8 cellular contexts compared by ENCODE assay signal in genomic region chr6:53728570-53729194, GRCh38.
DNase-seq lines count a peak whose midpoint lies in the region; ATAC-seq, FAIRE-seq and TF ChIP-seq lines count a peak whose summit lies in the region.

No MANE protein-coding gene starts in this region.

- peaks cover 7% of the 10 kb centered on the region for H3K27me3 ChIP-seq in CD4-positive, CD25-positive, alpha-beta regulatory T cell (ENCODE audit: control insufficient read depth, insufficient read depth, low read length)
- H3K27me3 ChIP-seq in GM12878 (replicated peaks in 1 of 2; ENCODE audit: control insufficient read depth in 2 of 2, insufficient read depth in 2 of 2, low read length in 1 of 2): no peaks in the 10 kb centered on the region

- POLR2A ChIA-PET in GM12878 (lab: Charles Lee): no interaction called here

- H3K79me2 ChIP-seq in GM12878 (ENCODE audit: control insufficient read depth, insufficient read depth, low read length): no peaks in the 10 kb centered on the region

- CTCF ChIA-PET in GM12878 (lab: Yijun Ruan, JAX): interaction anchor here (0.6 to 13.6 kb wide), 33 partner anchors 8 to 696 kb away, joined by 3 to 261 read pairs (median 4); no protein-coding TSS in a partner anchor

- DNase-seq in CD4-positive, CD25-positive, alpha-beta regulatory T cell: peak; percentile 4 to 46 (median 18)
- no peak for DNase-seq in LNCaP clone FGC (ENCODE audit: low read depth)
- DNase-seq in T-helper 17 cell: peak; percentile 22 to 44 (median 40)
- DNase-seq in GM12878 (ENCODE audit: low read depth, low spot score): no peak
- peak; percentile 78 for DNase-seq in inferior parietal cortex (ENCODE audit: extremely low spot score)
- DNase-seq in stimulated activated CD4-positive, alpha-beta T cell treated with anti-CD3 and anti-CD28 coated beads, Interleukin-1b, Interleukin-23, amount 100 ng/mL, for 24 hours (ENCODE audit: low read depth in 4 of 4, low spot score in 1 of 4): peak in 3 of 4 experiments; percentile 16 to 21 (median 18)
- no peak for DNase-seq in mucosa of gallbladder (ENCODE audit: low spot score)

- peak; percentile 54 to 56 for ATAC-seq in CD4-positive, CD25-positive, alpha-beta regulatory T cell (ENCODE audit: low read depth in 2 of 2)
- ATAC-seq in GM19351 (IDR thresholded peaks at IDR 0.05; ENCODE audit: unreplicated experiment): peak; percentile 61
- peak; percentile 65 for ATAC-seq in T-helper 17 cell
- ATAC-seq in GM12878: peak; percentile 71

- SMC1A ChIA-PET in GM12878 (lab: Charles Lee; ENCODE audit: uncharacterized antibody, unreplicated experiment): interaction anchor here (0.6 to 3.8 kb wide), 11 partner anchors 9 to 634 kb away, joined by 3 to 21 read pairs (median 4); no protein-coding TSS in a partner anchor

- H4K20me1 ChIP-seq in GM12878 (ENCODE audit: control insufficient read depth, insufficient read depth): no peaks in the 10 kb centered on the region

- no peaks in the 10 kb centered on the region for H3K36me3 ChIP-seq in CD4-positive, CD25-positive, alpha-beta regulatory T cell (ENCODE audit: control insufficient read depth, insufficient read depth, low read length)
- no peaks in the 10 kb centered on the region for H3K36me3 ChIP-seq in GM12878 (ENCODE audit: control insufficient read depth in 2 of 2, insufficient read depth in 2 of 2, low read length in 1 of 2)

- H3K36me3 Mint-ChIP-seq in CD4-positive, CD25-positive, alpha-beta regulatory T cell: no peaks in the 10 kb centered on the region
- H3K36me3 Mint-ChIP-seq in T-helper 17 cell (ENCODE audit: low read depth): peaks cover 2% of the 10 kb centered on the region

- no peak for TF ChIP-seq EP300 in GM12878 (IDR thresholded peaks at IDR 0.05; ENCODE audit: borderline replicate concordance in 1 of 2, control insufficient read depth in 1 of 2, low read depth in 2 of 2, low read length in 2 of 2)

- H3K9me3 ChIP-seq in CD4-positive, CD25-positive, alpha-beta regulatory T cell (ENCODE audit: control insufficient read depth in 2 of 2, low read length in 2 of 2): no peaks in the 10 kb centered on the region
- H3K9me3 ChIP-seq in T-helper 17 cell (ENCODE audit: control insufficient read depth, low read length, poor library complexity, severe bottlenecking) (no peaks in the 10 kb centered on the region), GM12878 (replicated peaks; ENCODE audit: control insufficient read depth, insufficient read depth, low read length) (no peaks in the 10 kb centered on the region)

- no TSS peak for BruUV-seq in GM12878 (replicated peaks; lab: Mats Ljungman, UMichigan)

- H3K4me3 ChIP-seq in CD4-positive, CD25-positive, alpha-beta regulatory T cell (ENCODE audit: low read depth, low read length): peak overlapping the region; percentile 35
- no peak overlapping the region for H3K4me3 ChIP-seq in LNCaP clone FGC (ENCODE audit: low read depth, low read length)
- H3K4me3 ChIP-seq in GM12878: no peak overlapping the region

- TF ChIP-seq CTCF in LNCaP clone FGC (IDR thresholded peaks at IDR 0.05; ENCODE audit: control insufficient read depth, extremely low read depth, insufficient read depth) (peak; percentile 85), GM12878 (IDR thresholded peaks at IDR 0.05 in 2 of 3, conservative IDR thresholded peaks at IDR 0.05 in 1 of 3; ENCODE audit: control insufficient read depth in 2 of 3, extremely low read depth in 1 of 3, insufficient read depth in 1 of 3, low read depth in 3 of 3, low read length in 3 of 3) (peak; percentile 65 to 89 (median 84))

- no peak overlapping the region for H3K9ac ChIP-seq in GM12878 (ENCODE audit: control insufficient read depth, insufficient read depth, low read length)

- H3K27ac Mint-ChIP-seq in CD4-positive, CD25-positive, alpha-beta regulatory T cell: no peak overlapping the region
- H3K27ac Mint-ChIP-seq in T-helper 17 cell: no peak overlapping the region

- no peak overlapping the region for H3K27ac ChIP-seq in CD4-positive, CD25-positive, alpha-beta regulatory T cell (ENCODE audit: insufficient read depth, low read length, poor library complexity, severe bottlenecking)
- no peak overlapping the region for H3K27ac ChIP-seq in GM12878 (ENCODE audit: control insufficient read depth, insufficient read depth)

- RAD21 ChIA-PET in GM12878 (lab: Charles Lee; ENCODE audit: unreplicated experiment): interaction anchor here (0.6 to 2.9 kb wide), 8 partner anchors 10 to 577 kb away, joined by 3 to 21 read pairs (median 5); no protein-coding TSS in a partner anchor

- FAIRE-seq in GM12878 (lab: Jason Lieb, UNC): peak; percentile 65

- no peak overlapping the region for H3K4me3 Mint-ChIP-seq in CD4-positive, CD25-positive, alpha-beta regulatory T cell
- no peak overlapping the region for H3K4me3 Mint-ChIP-seq in T-helper 17 cell

- WGBS in GM12878 (ENCODE audit: insufficient coverage, insufficient replicate concordance, low lambda C conversion rate, missing lambda C conversion rate): 31% methylated on average over 9 of the region's 9 CpGs

- H3K4me1 ChIP-seq in CD4-positive, CD25-positive, alpha-beta regulatory T cell (ENCODE audit: control insufficient read depth, insufficient read depth, low read length, poor library complexity, severe bottlenecking): no peaks in the 10 kb centered on the region
- no peaks in the 10 kb centered on the region for H3K4me1 ChIP-seq in GM12878 (ENCODE audit: control insufficient read depth, insufficient read depth, low read length)

- no peak overlapping the region for H2AFZ ChIP-seq in GM12878 (ENCODE audit: control insufficient read depth, low read depth, low read length)

- TF ChIP-seq POLR2A in GM12878 (IDR thresholded peaks at IDR 0.05; ENCODE audit: low read depth, low read length): no peak

- TF ChIP-seq RAD21 in GM12878 (IDR thresholded peaks at IDR 0.05; ENCODE audit: insufficient read depth, low read depth, low read length): peak; percentile 58

- H3K4me1 Mint-ChIP-seq in CD4-positive, CD25-positive, alpha-beta regulatory T cell: peaks cover 0 to 17% (median under 1%) of the 10 kb centered on the region in 4 donors
- peaks cover 13% of the 10 kb centered on the region for H3K4me1 Mint-ChIP-seq in T-helper 17 cell

- no peak overlapping the region for H3K4me2 ChIP-seq in GM12878 (ENCODE audit: control insufficient read depth, insufficient read depth)

- no peaks in the 10 kb centered on the region for H3K9me3 Mint-ChIP-seq in CD4-positive, CD25-positive, alpha-beta regulatory T cell

- intact Hi-C loops in GM12878 (cut with micrococcal nuclease; ENCODE audit: unreplicated experiment): loop anchor here (5.0 to 10.0 kb wide), 3 partner anchors 181 to 474 kb away; partner anchors contain the start of gene GCLC

- peaks cover 23% of the 10 kb centered on the region for H3K27me3 Mint-ChIP-seq in CD4-positive, CD25-positive, alpha-beta regulatory T cell
- peaks cover 18% of the 10 kb centered on the region for H3K27me3 Mint-ChIP-seq in T-helper 17 cell

- in situ Hi-C loops in GM12878 (cut with MboI): no loop called here

TF ChIP-seq in GM12878, 131 proteins besides CTCF, POLR2A, EP300 and RAD21:
- TF ChIP-seq SPI1 (IDR thresholded peaks at IDR 0.05; ENCODE audit: borderline replicate concordance, insufficient read depth, low read depth, low read length) (peak; percentile 27; the same call in 1 of the 2 replicates), BCL11A (IDR thresholded peaks at IDR 0.05; ENCODE audit: low read depth, low read length) (no peak), ZNF384 (IDR thresholded peaks at IDR 0.05; ENCODE audit: borderline replicate concordance, low read depth, low read length) (no peak), STAT3 (IDR thresholded peaks at IDR 0.05; ENCODE audit: low read depth, low read length) (no peak), CREM (IDR thresholded peaks at IDR 0.05; ENCODE audit: low read depth) (no peak), SMC3 (IDR thresholded peaks at IDR 0.05; ENCODE audit: borderline replicate concordance, low read length) (peak; percentile 16; the same call in 1 of the 2 replicates), ZNF687 (IDR thresholded peaks at IDR 0.05) (no peak), JUND (IDR thresholded peaks at IDR 0.05; ENCODE audit: low read depth, low read length) (no peak), ZNF217 (IDR thresholded peaks at IDR 0.05) (no peak), ASH2L (IDR thresholded peaks at IDR 0.05; ENCODE audit: borderline replicate concordance, low read depth) (no peak)

Comparison
In these comparisons a context has a peak if more than half of its experiments do, and no peak if none do; other contexts are left out.
1. DNase-seq: peak in CD4-positive, CD25-positive, alpha-beta regulatory T cell (3 of 3), T-helper 17 cell (3 of 3), inferior parietal cortex (single experiment) and stimulated activated CD4-positive, alpha-beta T cell treated with anti-CD3 and anti-CD28 coated beads, Interleukin-1b, Interleukin-23, amount 100 ng/mL, for 24 hours (3 of 4); none in LNCaP clone FGC (single experiment), GM12878 (single experiment) and mucosa of gallbladder (single experiment).
2. Peak in every context shown above with its lines, with median percentiles within 50 percentile points of each other: ATAC-seq.